Comparison of ENCODE assay signal across 24 cellular contexts in the genomic region with DNA sequence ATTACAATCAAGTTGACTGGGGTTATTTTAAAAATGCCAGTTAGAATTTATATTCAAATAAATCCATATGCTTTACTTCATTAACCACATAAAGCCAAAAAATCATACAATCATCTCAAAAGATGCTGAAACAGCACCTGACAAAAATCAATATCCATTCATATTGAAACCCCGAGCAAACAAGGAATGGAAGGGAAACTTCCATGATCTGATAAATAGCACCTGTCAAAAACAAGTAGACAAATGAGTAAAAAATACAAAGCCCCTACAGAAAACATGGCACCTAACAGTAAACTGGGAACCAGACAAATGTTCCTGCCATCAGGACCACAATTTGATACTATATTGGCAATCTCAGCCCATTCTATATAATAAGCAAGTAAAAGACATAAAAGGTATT.
"Had no signal": no experiment of that assay in that cellular context is flagged by ENCODE, and none has a peak within 500 bp of the region (broad histone marks: within the 10 kb centered on the region; RNA-seq: fewer than 3 reads in every experiment).

No MANE protein-coding gene starts in this region.

- H3K27ac Mint-ChIP-seq: mesothelial cell of epicardium; nephron progenitor cell; neural progenitor cell; progenitor cell of endocrine pancreas; stimulated activated memory B cell treated with anti-CD40 and anti-IgM and Interleukin-4, amounts not matched to agents 10 μg/mL and 1 μg/mL and 100 μg/mL, for 72 hours; stimulated activated naive CD8-positive, alpha-beta T cell treated with anti-CD3 and anti-CD28 coated beads, Interleukin-15, amount 100 ng/mL, for 72 hours; type B pancreatic cell had no signal

- H3K4me3 Mint-ChIP-seq: mesothelial cell of epicardium; naive B cell; natural killer cell; nephron progenitor cell; neural progenitor cell; stimulated activated memory B cell treated with anti-CD40 and anti-IgM and Interleukin-4, amounts not matched to agents 10 μg/mL and 1 μg/mL and 100 μg/mL, for 72 hours; stimulated activated naive CD8-positive, alpha-beta T cell treated with anti-CD3 and anti-CD28 coated beads, Interleukin-15, amount 100 ng/mL, for 72 hours; type B pancreatic cell had no signal

- DNase-seq: islet precursor cell; left ventricle myocardium inferior; mesendoderm; naive B cell; natural killer cell; nephron progenitor cell; ovary; right lobe of liver; stimulated activated CD4-positive, alpha-beta T cell treated with anti-CD3 and anti-CD28 coated beads, Interleukin-1b, Interleukin-23, amount 100 ng/mL, for 48 hours; stimulated activated CD4-positive, alpha-beta T cell treated with anti-CD3 and anti-CD28 coated beads, Interleukin-2, amount 100 ng/mL, for 48 hours; stimulated activated CD4-positive, alpha-beta T cell treated with anti-CD3 and anti-CD28 coated beads, Interleukin-4, amount 100 ng/mL, for 4 hours; stimulated activated CD8-positive, alpha-beta memory T cell treated with anti-CD3 and anti-CD28 coated beads, Interleukin-4, amount 100 ng/mL, for 48 hours; stimulated activated naive CD4-positive, alpha-beta T cell treated with Interleukin-2 at 50 U/mL for 16 hours; stimulated activated naive CD8-positive, alpha-beta T cell treated with anti-CD3 and anti-CD28 coated beads, Interleukin-15, amount 100 ng/mL, for 72 hours; substantia nigra had no signal

- H3K4me1 ChIP-seq: neural progenitor cell, right atrium auricular region, right lobe of liver, tibial nerve, vagina had no signal

- H3K27me3 Mint-ChIP-seq: naive B cell; progenitor cell of endocrine pancreas; stimulated activated memory B cell treated with anti-CD40 and anti-IgM and Interleukin-4, amounts not matched to agents 10 μg/mL and 1 μg/mL and 100 μg/mL, for 72 hours; stimulated activated naive CD8-positive, alpha-beta T cell treated with anti-CD3 and anti-CD28 coated beads, Interleukin-15, amount 100 ng/mL, for 72 hours; type B pancreatic cell had no signal

- ATAC-seq: natural killer cell; right lobe of liver; stimulated activated memory B cell treated with anti-CD40 and anti-IgM and Interleukin-4, amounts not matched to agents 10 μg/mL and 1 μg/mL and 100 μg/mL, for 72 hours; stimulated activated naive CD8-positive, alpha-beta T cell treated with anti-CD3 and anti-CD28 coated beads, Interleukin-15, amount 100 ng/mL, for 72 hours had no signal

- H3K4me3 ChIP-seq: left ventricle myocardium inferior, lung, neural progenitor cell, ovary, right atrium auricular region, right lobe of liver, tibial nerve, vagina had no signal

- H3K4me1 Mint-ChIP-seq: naive B cell; nephron progenitor cell; neural progenitor cell; stimulated activated memory B cell treated with anti-CD40 and anti-IgM and Interleukin-4, amounts not matched to agents 10 μg/mL and 1 μg/mL and 100 μg/mL, for 72 hours; stimulated activated naive CD8-positive, alpha-beta T cell treated with anti-CD3 and anti-CD28 coated beads, Interleukin-15, amount 100 ng/mL, for 72 hours had no signal

- H3K27me3 ChIP-seq: neural progenitor cell, ovary, right atrium auricular region, right lobe of liver, tibial nerve, vagina had no signal

- H3K36me3 ChIP-seq: ovary had no signal

- H3K9ac ChIP-seq: neural progenitor cell had no signal

- H3K27ac ChIP-seq: left ventricle myocardium inferior, neural progenitor cell, ovary, right atrium auricular region, right lobe of liver, tibial nerve, vagina had no signal
